Comparison of ENCODE assay signal across 20 cellular contexts in the genomic region with DNA sequence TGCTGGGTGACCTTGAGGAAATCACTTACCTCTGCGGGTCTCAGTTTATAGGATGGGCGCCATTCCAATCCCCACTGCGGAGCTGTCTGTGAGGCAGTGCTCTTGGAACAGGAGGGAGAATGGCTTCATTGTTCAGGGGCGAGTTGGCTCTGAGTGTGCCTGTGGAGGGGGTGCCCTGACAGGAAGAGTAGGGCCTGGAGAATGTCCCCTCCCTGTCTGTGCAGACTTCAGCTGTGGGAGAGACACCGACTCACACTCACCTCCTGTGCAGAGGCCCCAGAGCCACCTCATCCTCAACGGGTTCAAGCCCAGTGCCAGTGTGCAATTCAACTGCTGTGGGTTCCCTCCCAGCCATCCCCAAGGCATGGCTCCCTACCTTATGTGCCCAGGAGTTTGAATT. TPM values are rescaled to one million over a fixed set of nuclear protein-coding genes. Genes with fewer than 3 reads are reported as not detected.
A peak's percentile ranks its signal among the peaks of the same experiment; 100 is the strongest.
DNase-seq lines count a peak whose midpoint lies in the region; ATAC-seq, FAIRE-seq and TF ChIP-seq lines count a peak whose summit lies in the region.
"Had no signal": no experiment of that assay in that cellular context is flagged by ENCODE, and none has a peak within 500 bp of the region (broad histone marks: within the 10 kb centered on the region; RNA-seq: fewer than 3 reads in every experiment).

No MANE protein-coding gene starts in this region.

- no peaks in the 10 kb centered on the region for H3K36me3 Mint-ChIP-seq in activated T-helper 17 cell treated with anti-CD3 and anti-CD28 coated beads, Interleukin-2, amount 50 U/mL, for 72 hours (ENCODE audit: low read depth)
- H3K36me3 Mint-ChIP-seq: CD8-positive, alpha-beta memory T cell; stimulated activated memory B cell treated with anti-CD40 and anti-IgM and Interleukin-4, amounts not matched to agents 10 μg/mL and 1 μg/mL and 100 μg/mL, for 72 hours had no signal

- no peaks in the 10 kb centered on the region for H3K4me1 Mint-ChIP-seq in activated T-helper 17 cell treated with anti-CD3 and anti-CD28 coated beads, Interleukin-2, amount 50 U/mL, for 72 hours
- H3K4me1 Mint-ChIP-seq: activated CD4-positive, alpha-beta T cell treated with anti-CD3 and anti-CD28 coated beads, Interleukin-2, amount 10 ng/mL, durations not matched to agents 24 days and 14 days; CD8-positive, alpha-beta memory T cell; stimulated activated memory B cell treated with anti-CD40 and anti-IgM and Interleukin-4, amounts not matched to agents 10 μg/mL and 1 μg/mL and 100 μg/mL, for 72 hours had no signal

- intact Hi-C loops in sciatic nerve (cut with DNase I) = no loop called here

- no peak overlapping the region for H3K27ac Mint-ChIP-seq in activated T-helper 17 cell treated with anti-CD3 and anti-CD28 coated beads, Interleukin-2, amount 50 U/mL, for 72 hours
- H3K27ac Mint-ChIP-seq: activated CD4-positive, alpha-beta T cell treated with anti-CD3 and anti-CD28 coated beads, Interleukin-2, amount 10 ng/mL, durations not matched to agents 24 days and 14 days; CD8-positive, alpha-beta memory T cell; stimulated activated memory B cell treated with anti-CD40 and anti-IgM and Interleukin-4, amounts not matched to agents 10 μg/mL and 1 μg/mL and 100 μg/mL, for 72 hours; T-helper 17 cell had no signal

- no peak overlapping the region for H3K4me3 Mint-ChIP-seq in activated T-helper 17 cell treated with anti-CD3 and anti-CD28 coated beads, Interleukin-2, amount 50 U/mL, for 72 hours
- H3K4me3 Mint-ChIP-seq: activated CD4-positive, alpha-beta T cell treated with anti-CD3 and anti-CD28 coated beads, Interleukin-2, amount 10 ng/mL, durations not matched to agents 24 days and 14 days; CD8-positive, alpha-beta memory T cell; stimulated activated memory B cell treated with anti-CD40 and anti-IgM and Interleukin-4, amounts not matched to agents 10 μg/mL and 1 μg/mL and 100 μg/mL, for 72 hours; T-helper 17 cell had no signal

- ATAC-seq in SK-N-SH treated with all-trans-retinoic acid at 6 μM for 48 hours (peak; percentile 25; the same call in 2 of the 3 replicates), sciatic nerve (peak; percentile 78)
- no peak for ATAC-seq in activated T-helper 17 cell treated with anti-CD3 and anti-CD28 coated beads, Interleukin-2, amount 50 U/mL, for 72 hours (replicated peaks)
- ATAC-seq: stimulated activated memory B cell treated with anti-CD40 and anti-IgM and Interleukin-4, amounts not matched to agents 10 μg/mL and 1 μg/mL and 100 μg/mL, for 72 hours; T-helper 17 cell had no signal

- no peaks in the 10 kb centered on the region for H3K9me3 Mint-ChIP-seq in activated T-helper 17 cell treated with anti-CD3 and anti-CD28 coated beads, Interleukin-2, amount 50 U/mL, for 72 hours
- H3K9me3 Mint-ChIP-seq: activated CD4-positive, alpha-beta T cell treated with anti-CD3 and anti-CD28 coated beads, Interleukin-2, amount 10 ng/mL, durations not matched to agents 24 days and 14 days; stimulated activated memory B cell treated with anti-CD40 and anti-IgM and Interleukin-4, amounts not matched to agents 10 μg/mL and 1 μg/mL and 100 μg/mL, for 72 hours had no signal

- DNase-seq in EL = peak; percentile 32
- DNase-seq in hypothalamus (lab: John Stamatoyannopoulos, UW) = peak in 41 of 51 donors; percentile 17 to 91 (median 71)
- DNase-seq in sciatic nerve (ENCODE audit: low spot score) = no peak
- no peak for DNase-seq in HCEC 1CT
- DNase-seq in GM19239 (ENCODE audit: insufficient read length, low spot score) = no peak
- no peak for DNase-seq in NK-92 (lab: John Stamatoyannopoulos, UW; ENCODE audit: unreplicated experiment)
- DNase-seq: activated CD4-positive, alpha-beta T cell treated with anti-CD3 and anti-CD28 coated beads, Interleukin-2, amount 10 ng/mL, durations not matched to agents 24 days and 14 days; activated T-cell treated with anti-CD3 and anti-CD28 coated beads, Interleukin-2, amount 50 U/mL, for 1 hour; adrenal gland; CD8-positive, alpha-beta memory T cell; dermis blood vessel endothelial cell; NCI-H1436; stimulated activated CD4-positive, alpha-beta T cell treated with anti-CD3 and anti-CD28 coated beads, Interleukin-4, amount 100 ng/mL, for 4 hours; T-helper 17 cell had no signal

- FAIRE-seq in GM19239 (lab: Jason Lieb, UNC) = no peak
- FAIRE-seq: islet of Langerhans had no signal

- peaks cover 3% of the 10 kb centered on the region for H3K27me3 Mint-ChIP-seq in activated T-helper 17 cell treated with anti-CD3 and anti-CD28 coated beads, Interleukin-2, amount 50 U/mL, for 72 hours
- H3K27me3 Mint-ChIP-seq: activated CD4-positive, alpha-beta T cell treated with anti-CD3 and anti-CD28 coated beads, Interleukin-2, amount 10 ng/mL, durations not matched to agents 24 days and 14 days had no signal

TF ChIP-seq in SK-N-SH treated with all-trans-retinoic acid at 6 μM for 48 hours, 23 proteins besides CTCF, POLR2A, EP300 and RAD21:
- TF ChIP-seq SNAI2 (CRISPR knock-in tag; IDR thresholded peaks at IDR 0.05) = no peak
- TF ChIP-seq PATZ1 (CRISPR knock-in tag; IDR thresholded peaks at IDR 0.05; ENCODE audit: borderline replicate concordance) = no peak
- TF ChIP-seq CSDC2 (CRISPR knock-in tag; IDR thresholded peaks at IDR 0.05) = no peak
- TF ChIP-seq RARB (CRISPR knock-in tag; IDR thresholded peaks at IDR 0.05) = no peak
- TF ChIP-seq ZFP30 (CRISPR knock-in tag; IDR thresholded peaks at IDR 0.05) = no peak
- TF ChIP-seq GLIS3 (CRISPR knock-in tag; IDR thresholded peaks at IDR 0.05) = no peak
- no peak for TF ChIP-seq ZFP3 (CRISPR knock-in tag; IDR thresholded peaks at IDR 0.05)
- TF ChIP-seq ZNF70 (CRISPR knock-in tag; IDR thresholded peaks at IDR 0.05) = no peak
- TF ChIP-seq PPARA (CRISPR knock-in tag; IDR thresholded peaks at IDR 0.05; ENCODE audit: borderline replicate concordance) = no peak

RNA-seq across cellular contexts. Expression of gene ADORA1, which starts 17.1 kb away (rescaled TPM):
- 1.8 TPM for total RNA-seq in sciatic nerve
- not detected for total RNA-seq in activated T-helper 17 cell treated with anti-CD3 and anti-CD28 coated beads, Interleukin-2, amount 50 U/mL, for 72 hours
- total RNA-seq: activated CD4-positive, alpha-beta T cell treated with anti-CD3 and anti-CD28 coated beads, Interleukin-2, amount 10 ng/mL, durations not matched to agents 24 days and 14 days; CD8-positive, alpha-beta memory T cell; dermis blood vessel endothelial cell had no signal

RNA-seq across cellular contexts. Expression of gene MYBPH, which starts 31.0 kb away (rescaled TPM):
- total RNA-seq in sciatic nerve = not detected
- not detected for total RNA-seq in activated T-helper 17 cell treated with anti-CD3 and anti-CD28 coated beads, Interleukin-2, amount 50 U/mL, for 72 hours
- total RNA-seq: activated CD4-positive, alpha-beta T cell treated with anti-CD3 and anti-CD28 coated beads, Interleukin-2, amount 10 ng/mL, durations not matched to agents 24 days and 14 days; adrenal gland; CD8-positive, alpha-beta memory T cell; dermis blood vessel endothelial cell; NCI-H460; right cardiac atrium; T-helper 17 cell had no signal

RNA-seq across cellular contexts. Expression of gene CHI3L1, which starts 41.8 kb away (rescaled TPM):
- 37.0 TPM for total RNA-seq in sciatic nerve
- not detected for total RNA-seq in activated T-helper 17 cell treated with anti-CD3 and anti-CD28 coated beads, Interleukin-2, amount 50 U/mL, for 72 hours
- total RNA-seq: activated CD4-positive, alpha-beta T cell treated with anti-CD3 and anti-CD28 coated beads, Interleukin-2, amount 10 ng/mL, durations not matched to agents 24 days and 14 days; CD8-positive, alpha-beta memory T cell; NCI-H460; T-helper 17 cell had no signal

RNA-seq across cellular contexts. Expression of gene MYOG, which starts 58.8 kb away (rescaled TPM):
- total RNA-seq in sciatic nerve = not detected
- not detected for total RNA-seq in activated T-helper 17 cell treated with anti-CD3 and anti-CD28 coated beads, Interleukin-2, amount 50 U/mL, for 72 hours
- total RNA-seq: activated CD4-positive, alpha-beta T cell treated with anti-CD3 and anti-CD28 coated beads, Interleukin-2, amount 10 ng/mL, durations not matched to agents 24 days and 14 days; adrenal gland; CD8-positive, alpha-beta memory T cell; dermis blood vessel endothelial cell; NCI-H460; right cardiac atrium; T-helper 17 cell had no signal

Comparison
In these comparisons a context has a peak if more than half of its experiments do, and no peak if none do; other contexts are left out.
1. DNase-seq: peak in EL (single experiment) and hypothalamus (41 of 51); none in sciatic nerve (single experiment), HCEC 1CT (single experiment), GM19239 (single experiment) and NK-92 (single experiment).
2. RNA of gene CHI3L1, which starts 41.8 kb away (total RNA-seq): 37.0 TPM in sciatic nerve (single experiment); not detected in activated T-helper 17 cell treated with anti-CD3 and anti-CD28 coated beads, Interleukin-2, amount 50 U/mL, for 72 hours; every median in the first group is over 10 times any median in the second.